In the genomic region with DNA sequence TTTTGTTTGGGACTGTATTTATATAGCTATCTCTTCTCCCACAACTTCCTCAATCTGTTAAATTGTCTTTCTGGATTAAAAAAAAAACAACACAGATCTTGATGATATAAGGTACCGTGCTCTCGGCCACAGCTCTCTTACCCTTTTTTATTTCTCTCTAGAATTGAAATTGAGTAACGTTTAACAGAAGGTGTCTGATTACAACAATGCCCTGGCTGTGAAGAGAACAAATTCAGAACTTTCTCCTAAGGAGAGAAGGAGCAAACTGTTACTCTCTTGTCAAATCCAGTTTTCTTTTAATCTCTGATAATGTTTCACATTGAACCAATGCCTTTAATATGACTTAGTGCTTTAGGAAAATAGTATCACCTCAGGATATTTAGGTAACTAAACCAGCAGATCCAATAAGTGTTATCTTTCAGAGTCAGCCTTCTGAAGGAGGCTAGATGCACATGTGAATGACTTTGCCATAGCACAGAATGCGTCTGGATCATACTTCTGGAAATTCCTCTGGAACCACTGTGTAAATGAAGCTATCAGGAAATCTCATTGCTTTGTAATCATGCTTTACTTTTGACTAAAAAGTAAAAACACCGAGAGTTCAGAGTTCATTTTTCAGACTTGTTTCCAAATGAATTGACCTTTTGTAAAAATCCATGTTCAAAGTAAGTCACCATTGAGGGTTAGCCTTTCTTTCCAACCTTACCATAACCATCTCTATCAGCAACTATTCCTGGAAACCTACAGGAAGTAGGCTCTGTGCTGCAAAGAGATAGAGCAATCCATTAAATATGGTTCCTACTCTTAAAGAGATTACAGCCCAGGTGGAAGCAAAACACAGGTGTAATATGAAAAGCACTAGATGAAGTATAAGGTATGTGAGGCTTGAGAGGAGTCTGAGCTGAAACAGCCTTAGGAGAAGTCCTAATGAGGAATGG, we compare ENCODE assay signal across 1 cellular context.
TF ChIP-seq lines count a peak whose summit lies in the region.

No MANE protein-coding gene starts in this region.

TF ChIP-seq in HepG2, 621 proteins besides CTCF, POLR2A, EP300 and RAD21 (continued from another document and continues in another):
- TF ChIP-seq FOXK1 (CRISPR knock-in tag; IDR thresholded peaks at IDR 0.05; ENCODE audit: borderline replicate concordance, low read depth) = peak; percentile 77; the same call in 1 of the 2 replicates
- no peak for TF ChIP-seq ZNF616 (CRISPR knock-in tag; IDR thresholded peaks at IDR 0.05; ENCODE audit: low read depth)
- TF ChIP-seq MTA1 (CRISPR knock-in tag; IDR thresholded peaks at IDR 0.05; ENCODE audit: borderline replicate concordance) = no peak
- TF ChIP-seq, protein P1, sequence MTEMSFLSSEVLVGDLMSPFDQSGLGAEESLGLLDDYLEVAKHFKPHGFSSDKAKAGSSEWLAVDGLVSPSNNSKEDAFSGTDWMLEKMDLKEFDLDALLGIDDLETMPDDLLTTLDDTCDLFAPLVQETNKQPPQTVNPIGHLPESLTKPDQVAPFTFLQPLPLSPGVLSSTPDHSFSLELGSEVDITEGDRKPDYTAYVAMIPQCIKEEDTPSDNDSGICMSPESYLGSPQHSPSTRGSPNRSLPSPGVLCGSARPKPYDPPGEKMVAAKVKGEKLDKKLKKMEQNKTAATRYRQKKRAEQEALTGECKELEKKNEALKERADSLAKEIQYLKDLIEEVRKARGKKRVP (CRISPR knock-in tag; IDR thresholded peaks at IDR 0.05) = peak in 1 of 2 experiments; percentile 81; a peak in 2 of 4 replicates
- TF ChIP-seq MIXL1 (CRISPR knock-in tag; IDR thresholded peaks at IDR 0.05) = peak; percentile 91
- TF ChIP-seq KDM5A (IDR thresholded peaks at IDR 0.05; ENCODE audit: borderline replicate concordance, low read length) = no peak
- no peak for TF ChIP-seq ZBTB7A (CRISPR knock-in tag; IDR thresholded peaks at IDR 0.05)
- TF ChIP-seq CEBPG (CRISPR knock-in tag; IDR thresholded peaks at IDR 0.05) = peak; percentile 66
- peak; percentile 85; the same call in 1 of the 2 replicates for TF ChIP-seq ZSCAN9 (CRISPR knock-in tag; IDR thresholded peaks at IDR 0.05; ENCODE audit: borderline replicate concordance)
- 0 out of 2 replicates have a peak, but pooled peaks have one; percentile 38 for TF ChIP-seq GTF3A (CRISPR knock-in tag; conservative IDR thresholded peaks at IDR 0.05)
- TF ChIP-seq KLF6 (CRISPR knock-in tag; IDR thresholded peaks at IDR 0.05) = peak; percentile 74
- TF ChIP-seq, protein P2, sequence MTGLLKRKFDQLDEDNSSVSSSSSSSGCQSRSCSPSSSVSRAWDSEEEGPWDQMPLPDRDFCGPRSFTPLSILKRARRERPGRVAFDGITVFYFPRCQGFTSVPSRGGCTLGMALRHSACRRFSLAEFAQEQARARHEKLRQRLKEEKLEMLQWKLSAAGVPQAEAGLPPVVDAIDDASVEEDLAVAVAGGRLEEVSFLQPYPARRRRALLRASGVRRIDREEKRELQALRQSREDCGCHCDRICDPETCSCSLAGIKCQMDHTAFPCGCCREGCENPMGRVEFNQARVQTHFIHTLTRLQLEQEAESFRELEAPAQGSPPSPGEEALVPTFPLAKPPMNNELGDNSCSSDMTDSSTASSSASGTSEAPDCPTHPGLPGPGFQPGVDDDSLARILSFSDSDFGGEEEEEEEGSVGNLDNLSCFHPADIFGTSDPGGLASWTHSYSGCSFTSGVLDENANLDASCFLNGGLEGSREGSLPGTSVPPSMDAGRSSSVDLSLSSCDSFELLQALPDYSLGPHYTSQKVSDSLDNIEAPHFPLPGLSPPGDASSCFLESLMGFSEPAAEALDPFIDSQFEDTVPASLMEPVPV (CRISPR knock-in tag; IDR thresholded peaks at IDR 0.05) = no peak
- TF ChIP-seq, protein P3, sequence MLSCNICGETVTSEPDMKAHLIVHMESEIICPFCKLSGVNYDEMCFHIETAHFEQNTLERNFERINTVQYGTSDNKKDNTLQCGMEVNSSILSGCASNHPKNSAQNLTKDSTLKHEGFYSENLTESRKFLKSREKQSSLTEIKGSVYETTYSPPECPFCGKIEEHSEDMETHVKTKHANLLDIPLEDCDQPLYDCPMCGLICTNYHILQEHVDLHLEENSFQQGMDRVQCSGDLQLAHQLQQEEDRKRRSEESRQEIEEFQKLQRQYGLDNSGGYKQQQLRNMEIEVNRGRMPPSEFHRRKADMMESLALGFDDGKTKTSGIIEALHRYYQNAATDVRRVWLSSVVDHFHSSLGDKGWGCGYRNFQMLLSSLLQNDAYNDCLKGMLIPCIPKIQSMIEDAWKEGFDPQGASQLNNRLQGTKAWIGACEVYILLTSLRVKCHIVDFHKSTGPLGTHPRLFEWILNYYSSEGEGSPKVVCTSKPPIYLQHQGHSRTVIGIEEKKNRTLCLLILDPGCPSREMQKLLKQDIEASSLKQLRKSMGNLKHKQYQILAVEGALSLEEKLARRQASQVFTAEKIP (CRISPR knock-in tag; IDR thresholded peaks at IDR 0.05; ENCODE audit: borderline replicate concordance) = no peak
- no peak for TF ChIP-seq NAIF1 (CRISPR knock-in tag; IDR thresholded peaks at IDR 0.05; ENCODE audit: borderline replicate concordance)
- TF ChIP-seq SOX6 (IDR thresholded peaks at IDR 0.05) = no peak
- TF ChIP-seq SOX6 (CRISPR knock-in tag; IDR thresholded peaks at IDR 0.05) = peak; percentile 95
- 0 out of 2 replicates have a peak, but pooled peaks have one; percentile 35 for TF ChIP-seq RFXAP (CRISPR knock-in tag; IDR thresholded peaks at IDR 0.05; ENCODE audit: borderline replicate concordance)
- peak; percentile 95 for TF ChIP-seq ASH2L (IDR thresholded peaks at IDR 0.05; ENCODE audit: insufficient read length, low read depth, low read length)
- peak; percentile 6; the same call in 1 of the 2 replicates for TF ChIP-seq SMC3 (IDR thresholded peaks at IDR 0.05; ENCODE audit: low read length)
- peak; percentile 99 for TF ChIP-seq ZNF644 (CRISPR knock-in tag; IDR thresholded peaks at IDR 0.05; ENCODE audit: low read depth)
- no peak for TF ChIP-seq ZNF768 (CRISPR knock-in tag; IDR thresholded peaks at IDR 0.05)
- peak; percentile 93 for TF ChIP-seq SOX5 (CRISPR knock-in tag; IDR thresholded peaks at IDR 0.05; ENCODE audit: borderline replicate concordance)
- TF ChIP-seq, protein P4, sequence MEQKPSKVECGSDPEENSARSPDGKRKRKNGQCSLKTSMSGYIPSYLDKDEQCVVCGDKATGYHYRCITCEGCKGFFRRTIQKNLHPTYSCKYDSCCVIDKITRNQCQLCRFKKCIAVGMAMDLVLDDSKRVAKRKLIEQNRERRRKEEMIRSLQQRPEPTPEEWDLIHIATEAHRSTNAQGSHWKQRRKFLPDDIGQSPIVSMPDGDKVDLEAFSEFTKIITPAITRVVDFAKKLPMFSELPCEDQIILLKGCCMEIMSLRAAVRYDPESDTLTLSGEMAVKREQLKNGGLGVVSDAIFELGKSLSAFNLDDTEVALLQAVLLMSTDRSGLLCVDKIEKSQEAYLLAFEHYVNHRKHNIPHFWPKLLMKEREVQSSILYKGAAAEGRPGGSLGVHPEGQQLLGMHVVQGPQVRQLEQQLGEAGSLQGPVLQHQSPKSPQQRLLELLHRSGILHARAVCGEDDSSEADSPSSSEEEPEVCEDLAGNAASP (CRISPR knock-in tag; IDR thresholded peaks at IDR 0.05; ENCODE audit: borderline replicate concordance) = peak; percentile 76; the same call in 1 of the 2 replicates
- TF ChIP-seq PCBP1 (IDR thresholded peaks at IDR 0.05; ENCODE audit: borderline replicate concordance, low read depth, low read length) = no peak
- TF ChIP-seq, protein P5, sequence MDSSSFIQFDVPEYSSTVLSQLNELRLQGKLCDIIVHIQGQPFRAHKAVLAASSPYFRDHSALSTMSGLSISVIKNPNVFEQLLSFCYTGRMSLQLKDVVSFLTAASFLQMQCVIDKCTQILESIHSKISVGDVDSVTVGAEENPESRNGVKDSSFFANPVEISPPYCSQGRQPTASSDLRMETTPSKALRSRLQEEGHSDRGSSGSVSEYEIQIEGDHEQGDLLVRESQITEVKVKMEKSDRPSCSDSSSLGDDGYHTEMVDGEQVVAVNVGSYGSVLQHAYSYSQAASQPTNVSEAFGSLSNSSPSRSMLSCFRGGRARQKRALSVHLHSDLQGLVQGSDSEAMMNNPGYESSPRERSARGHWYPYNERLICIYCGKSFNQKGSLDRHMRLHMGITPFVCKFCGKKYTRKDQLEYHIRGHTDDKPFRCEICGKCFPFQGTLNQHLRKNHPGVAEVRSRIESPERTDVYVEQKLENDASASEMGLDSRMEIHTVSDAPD (CRISPR knock-in tag; IDR thresholded peaks at IDR 0.05) = peak; percentile 82; the same call in 1 of the 2 replicates
- TF ChIP-seq PHF5A (CRISPR knock-in tag; IDR thresholded peaks at IDR 0.05; ENCODE audit: low read depth, unreplicated experiment) = peak; percentile 81
- TF ChIP-seq PITX1 (CRISPR knock-in tag; IDR thresholded peaks at IDR 0.05) = peak; percentile 81
- peak; percentile 94 for TF ChIP-seq HMG20B (CRISPR knock-in tag; conservative IDR thresholded peaks at IDR 0.05)
- 0 out of 2 replicates have a peak, but pooled peaks have one; percentile 40 for TF ChIP-seq ZNF430 (CRISPR knock-in tag; IDR thresholded peaks at IDR 0.05)
- TF ChIP-seq, protein P6, sequence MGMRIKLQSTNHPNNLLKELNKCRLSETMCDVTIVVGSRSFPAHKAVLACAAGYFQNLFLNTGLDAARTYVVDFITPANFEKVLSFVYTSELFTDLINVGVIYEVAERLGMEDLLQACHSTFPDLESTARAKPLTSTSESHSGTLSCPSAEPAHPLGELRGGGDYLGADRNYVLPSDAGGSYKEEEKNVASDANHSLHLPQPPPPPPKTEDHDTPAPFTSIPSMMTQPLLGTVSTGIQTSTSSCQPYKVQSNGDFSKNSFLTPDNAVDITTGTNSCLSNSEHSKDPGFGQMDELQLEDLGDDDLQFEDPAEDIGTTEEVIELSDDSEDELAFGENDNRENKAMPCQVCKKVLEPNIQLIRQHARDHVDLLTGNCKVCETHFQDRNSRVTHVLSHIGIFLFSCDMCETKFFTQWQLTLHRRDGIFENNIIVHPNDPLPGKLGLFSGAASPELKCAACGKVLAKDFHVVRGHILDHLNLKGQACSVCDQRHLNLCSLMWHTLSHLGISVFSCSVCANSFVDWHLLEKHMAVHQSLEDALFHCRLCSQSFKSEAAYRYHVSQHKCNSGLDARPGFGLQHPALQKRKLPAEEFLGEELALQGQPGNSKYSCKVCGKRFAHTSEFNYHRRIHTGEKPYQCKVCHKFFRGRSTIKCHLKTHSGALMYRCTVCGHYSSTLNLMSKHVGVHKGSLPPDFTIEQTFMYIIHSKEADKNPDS (CRISPR knock-in tag; IDR thresholded peaks at IDR 0.05) = 0 out of 2 replicates have a peak, but pooled peaks have one; percentile 45
- 0 out of 2 replicates have a peak, but pooled peaks have one; percentile 17 for TF ChIP-seq TOE1 (CRISPR knock-in tag; IDR thresholded peaks at IDR 0.05)
- TF ChIP-seq ZBTB7B (CRISPR knock-in tag; IDR thresholded peaks at IDR 0.05) = peak; percentile 25; the same call in 1 of the 2 replicates
- TF ChIP-seq FOXA1 (IDR thresholded peaks at IDR 0.05) = no peak
- peak; percentile 94 for TF ChIP-seq FOXA1 (CRISPR knock-in tag; IDR thresholded peaks at IDR 0.05)
- TF ChIP-seq NFKBIZ (CRISPR knock-in tag; IDR thresholded peaks at IDR 0.05) = peak; percentile 75; the same call in 1 of the 2 replicates
- TF ChIP-seq JUND (CRISPR knock-in tag; IDR thresholded peaks at IDR 0.05) = 0 out of 2 replicates have a peak, but pooled peaks have one; percentile 34
- peak; percentile 75; the same call in 1 of the 2 replicates for TF ChIP-seq KAT7 (CRISPR knock-in tag; IDR thresholded peaks at IDR 0.05; ENCODE audit: borderline replicate concordance)
- TF ChIP-seq NFYC (CRISPR knock-in tag; IDR thresholded peaks at IDR 0.05) = peak; percentile 24; the same call in 1 of the 2 replicates
- TF ChIP-seq ZFP36L1 (CRISPR knock-in tag; IDR thresholded peaks at IDR 0.05) = peak; percentile 48; the same call in 1 of the 2 replicates
- no peak for TF ChIP-seq THYN1 (CRISPR knock-in tag; IDR thresholded peaks at IDR 0.05; ENCODE audit: borderline replicate concordance, low read depth)
- TF ChIP-seq RFX3 (CRISPR knock-in tag; IDR thresholded peaks at IDR 0.05) = 0 out of 2 replicates have a peak, but pooled peaks have one; percentile 21
- 0 out of 2 replicates have a peak, but pooled peaks have one; percentile 37 for TF ChIP-seq KDM3A (CRISPR knock-in tag; IDR thresholded peaks at IDR 0.05; ENCODE audit: low read depth)
- TF ChIP-seq, protein P7, sequence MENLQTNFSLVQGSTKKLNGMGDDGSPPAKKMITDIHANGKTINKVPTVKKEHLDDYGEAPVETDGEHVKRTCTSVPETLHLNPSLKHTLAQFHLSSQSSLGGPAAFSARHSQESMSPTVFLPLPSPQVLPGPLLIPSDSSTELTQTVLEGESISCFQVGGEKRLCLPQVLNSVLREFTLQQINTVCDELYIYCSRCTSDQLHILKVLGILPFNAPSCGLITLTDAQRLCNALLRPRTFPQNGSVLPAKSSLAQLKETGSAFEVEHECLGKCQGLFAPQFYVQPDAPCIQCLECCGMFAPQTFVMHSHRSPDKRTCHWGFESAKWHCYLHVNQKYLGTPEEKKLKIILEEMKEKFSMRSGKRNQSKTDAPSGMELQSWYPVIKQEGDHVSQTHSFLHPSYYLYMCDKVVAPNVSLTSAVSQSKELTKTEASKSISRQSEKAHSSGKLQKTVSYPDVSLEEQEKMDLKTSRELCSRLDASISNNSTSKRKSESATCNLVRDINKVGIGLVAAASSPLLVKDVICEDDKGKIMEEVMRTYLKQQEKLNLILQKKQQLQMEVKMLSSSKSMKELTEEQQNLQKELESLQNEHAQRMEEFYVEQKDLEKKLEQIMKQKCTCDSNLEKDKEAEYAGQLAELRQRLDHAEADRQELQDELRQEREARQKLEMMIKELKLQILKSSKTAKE (CRISPR knock-in tag; IDR thresholded peaks at IDR 0.05; ENCODE audit: borderline replicate concordance) = peak; percentile 73
- TF ChIP-seq, protein P8, sequence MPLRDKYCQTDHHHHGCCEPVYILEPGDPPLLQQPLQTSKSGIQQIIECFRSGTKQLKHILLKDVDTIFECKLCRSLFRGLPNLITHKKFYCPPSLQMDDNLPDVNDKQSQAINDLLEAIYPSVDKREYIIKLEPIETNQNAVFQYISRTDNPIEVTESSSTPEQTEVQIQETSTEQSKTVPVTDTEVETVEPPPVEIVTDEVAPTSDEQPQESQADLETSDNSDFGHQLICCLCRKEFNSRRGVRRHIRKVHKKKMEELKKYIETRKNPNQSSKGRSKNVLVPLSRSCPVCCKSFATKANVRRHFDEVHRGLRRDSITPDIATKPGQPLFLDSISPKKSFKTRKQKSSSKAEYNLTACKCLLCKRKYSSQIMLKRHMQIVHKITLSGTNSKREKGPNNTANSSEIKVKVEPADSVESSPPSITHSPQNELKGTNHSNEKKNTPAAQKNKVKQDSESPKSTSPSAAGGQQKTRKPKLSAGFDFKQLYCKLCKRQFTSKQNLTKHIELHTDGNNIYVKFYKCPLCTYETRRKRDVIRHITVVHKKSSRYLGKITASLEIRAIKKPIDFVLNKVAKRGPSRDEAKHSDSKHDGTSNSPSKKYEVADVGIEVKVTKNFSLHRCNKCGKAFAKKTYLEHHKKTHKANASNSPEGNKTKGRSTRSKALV (CRISPR knock-in tag; IDR thresholded peaks at IDR 0.05) = 0 out of 2 replicates have a peak, but pooled peaks have one; percentile 41
- TF ChIP-seq, protein P9, sequence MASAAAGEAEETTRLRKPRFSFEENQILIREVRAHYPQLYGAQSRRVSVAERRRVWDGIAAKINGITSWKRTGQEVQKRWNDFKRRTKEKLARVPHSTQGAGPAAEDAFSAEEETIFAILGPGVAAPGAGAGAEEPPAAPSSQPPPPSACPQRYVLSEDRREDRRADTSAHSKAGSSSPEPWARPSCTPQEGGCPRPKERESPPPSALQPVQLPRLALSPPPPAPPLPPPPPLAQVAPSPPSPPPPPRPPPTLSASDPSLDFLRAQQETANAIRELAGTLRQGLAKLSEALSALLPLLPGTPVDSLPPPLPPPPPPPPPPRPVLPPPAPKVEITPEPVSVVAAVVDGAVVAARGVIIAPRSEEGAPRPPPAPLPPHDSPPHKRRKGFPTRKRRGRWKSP (CRISPR knock-in tag; IDR thresholded peaks at IDR 0.05) = 0 out of 2 replicates have a peak, but pooled peaks have one; percentile 9
- TF ChIP-seq ETV5 (CRISPR knock-in tag; IDR thresholded peaks at IDR 0.05; ENCODE audit: borderline replicate concordance) = peak; percentile 85
- TF ChIP-seq ZNF7 (CRISPR knock-in tag; IDR thresholded peaks at IDR 0.05) = 0 out of 2 replicates have a peak, but pooled peaks have one; percentile 6
